9 cellular contexts compared by ENCODE assay signal in the genomic region with DNA sequence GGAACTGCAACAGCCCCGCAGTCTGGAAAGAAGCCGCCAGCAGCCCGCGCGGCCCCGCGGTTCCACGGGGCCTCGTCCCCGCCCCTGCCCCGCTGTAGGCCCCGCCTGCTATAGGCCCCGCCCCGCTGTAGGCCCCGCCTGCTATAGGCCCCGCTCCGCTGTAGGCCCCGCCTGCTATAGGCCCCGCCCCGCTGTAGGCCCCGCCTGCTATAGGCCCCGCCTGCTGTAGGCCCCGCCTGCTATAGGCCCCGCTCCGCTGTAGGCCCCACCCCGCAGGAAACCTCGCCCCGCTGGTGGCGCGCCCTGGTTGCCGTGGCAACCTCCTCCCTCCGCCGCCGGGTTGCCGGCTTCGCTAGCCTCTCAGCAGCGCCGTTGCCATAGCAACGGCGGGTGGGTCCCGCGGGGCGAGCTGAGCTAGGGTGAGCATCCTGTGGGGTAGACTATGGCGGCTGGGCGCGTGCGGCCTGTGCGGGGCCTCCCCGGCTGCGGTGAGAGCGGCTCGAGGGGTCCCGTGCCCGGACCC. TPM values are rescaled to one million over a fixed set of nuclear protein-coding genes. Genes with fewer than 3 reads are reported as not detected.
A peak's percentile ranks its signal among the peaks of the same experiment; 100 is the strongest.
DNase-seq lines count a peak whose midpoint lies in the region; ATAC-seq and TF ChIP-seq lines count a peak whose summit lies in the region.
"Had no signal": no experiment of that assay in that cellular context is flagged by ENCODE, and none has a peak within 500 bp of the region (broad histone marks: within the 10 kb centered on the region; RNA-seq: fewer than 3 reads in every experiment).

No MANE protein-coding gene starts in this region.

- peak; percentile 88 for DNase-seq in ELR (ENCODE audit: low read depth)
- peak; percentile 96 for DNase-seq in HEK293T (ENCODE audit: extremely low spot score)
- peak; percentile 96 to 98 (median 97) for DNase-seq in NCI-H1417 (lab: John Stamatoyannopoulos, UW)
- peak; percentile 95 to 99 (median 99) for DNase-seq in T-helper 17 cell
- peak; percentile 33 for DNase-seq in amniotic stem cell (lab: John Stamatoyannopoulos, UW)
- DNase-seq in left ventricle myocardium inferior = peak; percentile 83
- peak; percentile 89 to 95 for DNase-seq in psoas muscle
- peak; percentile 87 to 97 for DNase-seq in upper lobe of left lung

- H3K4me1 ChIP-seq in left ventricle myocardium inferior (peaks cover 8% of the 10 kb centered on the region), psoas muscle (peaks cover 4% of the 10 kb centered on the region), upper lobe of left lung (peaks cover 8 to 14% (median 10%) of the 10 kb centered on the region in 4 donors)

- POLR2A ChIA-PET in HEK293T (lab: Yijun Ruan, JAX) = interaction anchor here (2.0 kb wide), 1 partner anchor 12 kb away, joined by 8 read pairs; a partner anchor contains a TSS

- no peak overlapping the region for H3K27ac Mint-ChIP-seq in T-helper 17 cell

- H3K36me3 ChIP-seq in left ventricle myocardium inferior (no peaks in the 10 kb centered on the region), psoas muscle (ENCODE audit: insufficient read depth in 1 of 2, low read depth in 1 of 2) (no peaks in the 10 kb centered on the region), upper lobe of left lung (no peaks in the 10 kb centered on the region)

- H3K4me1 Mint-ChIP-seq in T-helper 17 cell = peaks cover 3% of the 10 kb centered on the region

- H3K4me3 Mint-ChIP-seq in T-helper 17 cell = peak overlapping the region; percentile 41

- WGBS in psoas muscle, 3 donors = 6 to 10% (median 6%) methylated on average over 41 to 54 of the region's 54 CpGs
- WGBS in upper lobe of left lung, 2 donors = 5 to 15% methylated on average over 5 to 20 of the region's 54 CpGs

- peak overlapping the region; percentile 42 for H3K4me3 ChIP-seq in left ventricle myocardium inferior
- H3K4me3 ChIP-seq in psoas muscle = peak overlapping the region; percentile 42
- peak overlapping the region in 3 of 4 donors; percentile 16 to 39 (median 21) for H3K4me3 ChIP-seq in upper lobe of left lung

- H3K27me3 ChIP-seq in left ventricle myocardium inferior (ENCODE audit: low read depth) (peaks cover 66% of the 10 kb centered on the region), psoas muscle (ENCODE audit: insufficient read depth in 3 of 3, low read length in 2 of 3) (peaks cover 0 to 44% (median 5%) of the 10 kb centered on the region in 3 donors), upper lobe of left lung (peaks cover 0 to 5% (median 2%) of the 10 kb centered on the region in 4 donors)

- TF ChIP-seq POLR2A in upper lobe of left lung (IDR thresholded peaks at IDR 0.05) = no peak

- no peak for TF ChIP-seq CTCF in left ventricle myocardium inferior (IDR thresholded peaks at IDR 0.05; ENCODE audit: borderline replicate concordance)
- no peak for TF ChIP-seq CTCF in psoas muscle (IDR thresholded peaks at IDR 0.05)
- no peak for TF ChIP-seq CTCF in upper lobe of left lung (IDR thresholded peaks at IDR 0.05)

- H3K9me3 ChIP-seq in T-helper 17 cell (ENCODE audit: control insufficient read depth, low read length, poor library complexity, severe bottlenecking) = no peaks in the 10 kb centered on the region
- H3K9me3 ChIP-seq in left ventricle myocardium inferior (replicated peaks) = no peaks in the 10 kb centered on the region
- H3K9me3 ChIP-seq in psoas muscle = no peaks in the 10 kb centered on the region
- H3K9me3 ChIP-seq in upper lobe of left lung = no peaks in the 10 kb centered on the region

- ATAC-seq in T-helper 17 cell (peak; percentile 94), psoas muscle (peak; percentile 61 to 90 (median 79)), upper lobe of left lung (ENCODE audit: low FRiP score in 2 of 2) (peak; percentile 82 to 87)

- intact Hi-C loops in left ventricle myocardium inferior (cut with micrococcal nuclease) = no loop called here
- intact Hi-C loops in psoas muscle (cut with DNase I) = no loop called here

- no peak for TF ChIP-seq EP300 in upper lobe of left lung (IDR thresholded peaks at IDR 0.05)

- H3K27ac ChIP-seq in left ventricle myocardium inferior (replicated peaks) (no peak overlapping the region), psoas muscle (no peak overlapping the region), upper lobe of left lung (no peak overlapping the region)

- CTCF ChIA-PET in HEK293T (lab: Yijun Ruan, JAX) = no interaction called here

- H3K36me3 Mint-ChIP-seq in T-helper 17 cell (ENCODE audit: low read depth) = no peaks in the 10 kb centered on the region

- H3K27me3 Mint-ChIP-seq in T-helper 17 cell = peaks cover 36% of the 10 kb centered on the region

TF ChIP-seq in HEK293T, 16 proteins besides CTCF, POLR2A, EP300 and RAD21:
- TF ChIP-seq SP1 (IDR thresholded peaks at IDR 0.05) (no peak), FOXM1 (IDR thresholded peaks at IDR 0.05; ENCODE audit: borderline replicate concordance) (no peak), HDGF (IDR thresholded peaks at IDR 0.05; ENCODE audit: borderline replicate concordance) (0 out of 2 replicates have a peak, but pooled peaks have one; percentile 41)

RNA-seq across cellular contexts. Expression of a gene that starts 12.2 kb away (rescaled TPM):
- total RNA-seq in T-helper 17 cell = under 1 TPM in 1 of 2 donors, not detected in 1; 0.18 TPM
- total RNA-seq in left ventricle myocardium inferior = 2.0 TPM
- 1 to 10 TPM in 1 of 4 donors, under 1 TPM in 1, not detected in 2; 0.18 to 1.2 TPM for total RNA-seq in psoas muscle
- under 1 TPM; 0.01 to 0.12 (median 0.10) TPM for polyA plus RNA-seq in psoas muscle
- 1 to 10 TPM in 1 of 6 donors, under 1 TPM in 3, not detected in 2; 0.15 to 1.2 (median 0.35) TPM for total RNA-seq in upper lobe of left lung

RNA-seq across cellular contexts. Expression of a gene that starts 36.4 kb away (rescaled TPM):
- total RNA-seq in T-helper 17 cell (not detected), left ventricle myocardium inferior (not detected), psoas muscle (under 1 TPM in 1 of 4 donors, not detected in 3; 0.30 TPM), upper lobe of left lung (under 1 TPM in 3 of 6 donors, not detected in 3; 0.30 to 0.46 (median 0.44) TPM)
- 1 to 10 TPM in 1 of 3 donors, under 1 TPM in 1, not detected in 1; 0.11 to 1.3 TPM for polyA plus RNA-seq in psoas muscle
- total RNA-seq: glomerular endothelial cell had no signal

Comparison
In these comparisons a context has a peak if more than half of its experiments do, and no peak if none do; other contexts are left out.
1. DNase-seq: peak in every context shown above with its lines; median percentile 99 in T-helper 17 cell; 97 in NCI-H1417; 96 in HEK293T; 92 in psoas muscle; 92 in upper lobe of left lung; 88 in ELR; 83 in left ventricle myocardium inferior; 33 in amniotic stem cell.